5 cellular contexts compared by ENCODE assay signal in genomic region chr1:1142352-1142751, GRCh38. TPM values are rescaled to one million over a fixed set of nuclear protein-coding genes. Genes with fewer than 3 reads are reported as not detected.
"Had no signal": no experiment of that assay in that cellular context is flagged by ENCODE, and none has a peak within 500 bp of the region (broad histone marks: within the 10 kb centered on the region; RNA-seq: fewer than 3 reads in every experiment).

No MANE protein-coding gene starts in this region.

RNA-seq across cellular contexts. Expression of gene TTLL10, which starts 31.3 kb away (rescaled TPM):
- total RNA-seq: glomerular endothelial cell, left ventricle myocardium superior, pulmonary artery endothelial cell, temporal lobe had no signal
- polyA plus RNA-seq: naive thymus-derived CD4-positive, alpha-beta T cell had no signal
